In genomic region chr20:17749979-17750721, GRCh38 we compare ENCODE assay signal across 13 cellular contexts. TPM values are rescaled to one million over a fixed set of nuclear protein-coding genes. Genes with fewer than 3 reads are reported as not detected.
DNase-seq lines count a peak whose midpoint lies in the region; ATAC-seq and TF ChIP-seq lines count a peak whose summit lies in the region.
"Had no signal": no experiment of that assay in that cellular context is flagged by ENCODE, and none has a peak within 500 bp of the region (broad histone marks: within the 10 kb centered on the region; RNA-seq: fewer than 3 reads in every experiment).

No MANE protein-coding gene starts in this region.

- H3K4me3 ChIP-seq in astrocyte of the spinal cord (ENCODE audit: low read depth, low read length) = no peak overlapping the region
- H3K4me3 ChIP-seq in upper lobe of right lung = no peak overlapping the region

- in situ Hi-C loops in astrocyte of the spinal cord (cut with HindIII; ENCODE audit: low sequenced_read_pairs) = no loop called here

- DNase-seq in astrocyte of the spinal cord (ENCODE audit: low read depth, low spot score) (peak; percentile 26), Right ventricle myocardium superior (peak; percentile 79), myocyte (ENCODE audit: low read depth) (peak; percentile 75), upper lobe of right lung (peak; percentile 77), NCI-H1436 (lab: John Stamatoyannopoulos, UW) (no peak)
- no peak for DNase-seq in activated CD4-positive, CD25-positive, alpha-beta regulatory T cell (lab: John Stamatoyannopoulos, UW)
- DNase-seq: activated gamma-delta T cell; CD8-positive, alpha-beta T cell; foreskin melanocyte; kidney glomerular epithelial cell; NCI-H2171 treated with DMSO at 0.1 percent for 48 hours had no signal

- peak; percentile 95 for ATAC-seq in Right ventricle myocardium superior (ENCODE audit: poor library complexity)
- ATAC-seq in upper lobe of right lung = peak; percentile 87
- no peak for ATAC-seq in HG02798 (IDR thresholded peaks at IDR 0.05; ENCODE audit: poor library complexity, unreplicated experiment)
- ATAC-seq: CD8-positive, alpha-beta T cell had no signal

- H3K27me3 ChIP-seq in upper lobe of right lung = no peaks in the 10 kb centered on the region

- H3K27ac ChIP-seq in upper lobe of right lung = peak overlapping the region; percentile 66

- no peak for TF ChIP-seq CTCF in astrocyte of the spinal cord (IDR thresholded peaks at IDR 0.05; ENCODE audit: low read depth, low read length)
- TF ChIP-seq CTCF in upper lobe of right lung (IDR thresholded peaks at IDR 0.05) = no peak

- no peaks in the 10 kb centered on the region for H3K9me3 ChIP-seq in upper lobe of right lung

- intact Hi-C loops in Right ventricle myocardium superior (cut with DNase I) = no loop called here
- intact Hi-C loops in upper lobe of right lung (cut with DNase I) = no loop called here

- peaks cover 12% of the 10 kb centered on the region for H3K4me1 ChIP-seq in upper lobe of right lung

- H3K36me3 ChIP-seq in upper lobe of right lung = no peaks in the 10 kb centered on the region

RNA-seq across cellular contexts. Expression of gene BANF2, which starts 50.4 kb away (rescaled TPM):
- total RNA-seq in Right ventricle myocardium superior (not detected), myocyte (not detected in 2 replicates), upper lobe of right lung (not detected)
- not detected for polyA plus RNA-seq in myocyte (2012)
- total RNA-seq: CD8-positive, alpha-beta T cell; temporal lobe had no signal

Comparison
In these comparisons a context has a peak if more than half of its experiments do, and no peak if none do; other contexts are left out.
1. DNase-seq: peak in astrocyte of the spinal cord (single experiment), Right ventricle myocardium superior (single experiment), myocyte (single experiment) and upper lobe of right lung (single experiment); none in activated CD4-positive, CD25-positive, alpha-beta regulatory T cell (0 of 4) and NCI-H1436 (single experiment).